ENCODE assay signal across 22 cellular contexts in genomic region chr2:195392446-195393336, GRCh38.
DNase-seq lines count a peak whose midpoint lies in the region; ATAC-seq and TF ChIP-seq lines count a peak whose summit lies in the region.
"Had no signal": no experiment of that assay in that cellular context is flagged by ENCODE, and none has a peak within 500 bp of the region (broad histone marks: within the 10 kb centered on the region; RNA-seq: fewer than 3 reads in every experiment).

No MANE protein-coding gene starts in this region.

- no peaks in the 10 kb centered on the region for H3K36me3 ChIP-seq in A673 (ENCODE audit: insufficient read depth, low read length, poor library complexity, severe bottlenecking)
- H3K36me3 ChIP-seq: cardiac muscle cell, vagina had no signal

- CTCF ChIA-PET in A673 (lab: Charles Lee), result no interaction called here

- TF ChIP-seq CTCF in A673 (conservative IDR thresholded peaks at IDR 0.05; ENCODE audit: low read depth, low read length), result no peak

- BruUV-seq in A673 (replicated peaks; lab: Mats Ljungman, UMichigan), result no TSS peak

- peaks cover 11% of the 10 kb centered on the region for H3K4me1 ChIP-seq in A673 (ENCODE audit: insufficient read depth, low read length, poor library complexity, severe bottlenecking)
- H3K4me1 ChIP-seq: parathyroid adenoma, vagina had no signal

- ATAC-seq in GM18907 (IDR thresholded peaks at IDR 0.05; ENCODE audit: unreplicated experiment) (peak; percentile 91), GM21447 (IDR thresholded peaks at IDR 0.05; ENCODE audit: unreplicated experiment) (peak; percentile 61), HG02943 (IDR thresholded peaks at IDR 0.05; ENCODE audit: low read depth, unreplicated experiment) (peak; percentile 58), HG03571 (IDR thresholded peaks at IDR 0.05; ENCODE audit: unreplicated experiment) (peak; percentile 69), left lobe of liver (no peak)
- ATAC-seq: activated CD8-positive, alpha-beta T cell treated with anti-CD3 and anti-CD28 coated beads for 36 hours; sciatic nerve had no signal

- no peak overlapping the region for H3K27ac ChIP-seq in A673 (ENCODE audit: low read depth, low read length, poor library complexity, severe bottlenecking)
- H3K27ac ChIP-seq: C4-2B, cardiac muscle cell, parathyroid adenoma, vagina had no signal

- POLR2A ChIA-PET in A673 (lab: Charles Lee; ENCODE audit: low non-redundant PET), result no interaction called here

- no peak overlapping the region for H3K4me3 ChIP-seq in A673 (ENCODE audit: low read depth, low read length, poor library complexity, severe bottlenecking)
- H3K4me3 ChIP-seq: cardiac muscle cell, vagina had no signal

- DNase-seq in left lobe of liver (ENCODE audit: low spot score) (no peak), HuH-7.5 (ENCODE audit: low spot score) (no peak), hippocampal formation (lab: John Stamatoyannopoulos, UW) (no peak), A673 (ENCODE audit: low spot score) (no peak)
- DNase-seq: activated B cell treated with CpG ODN at 0.5 μM for 24 hours; activated CD8-positive, alpha-beta T cell treated with anti-CD3 and anti-CD28 coated beads for 36 hours; activated naive CD4-positive, alpha-beta T cell; activated T-cell treated with anti-CD3 and anti-CD28 coated beads, Interleukin-2, amount 50 U/mL, for 1 hour; amygdala; glutamatergic neuron; left colon; nephron progenitor cell had no signal

- H3K27me3 ChIP-seq in A673 (replicated peaks; ENCODE audit: insufficient read depth, low read depth, low read length, poor library complexity), result no peaks in the 10 kb centered on the region
- H3K27me3 ChIP-seq: cardiac muscle cell, vagina had no signal

- H3K9me3 ChIP-seq in A673 (ENCODE audit: low read depth, low read length, poor library complexity, severe bottlenecking), result no peaks in the 10 kb centered on the region
- H3K9me3 ChIP-seq: SK-N-SH, vagina had no signal

- intact Hi-C loops in A673 (cut with micrococcal nuclease; ENCODE audit: unreplicated experiment), result no loop called here
